In genomic region chr3:146335386-146335785, GRCh38 we compare ENCODE assay signal across 29 cellular contexts.
"Had no signal": no experiment of that assay in that cellular context is flagged by ENCODE, and none has a peak within 500 bp of the region (broad histone marks: within the 10 kb centered on the region; RNA-seq: fewer than 3 reads in every experiment).

No MANE protein-coding gene starts in this region.

- H3K9ac ChIP-seq: neural progenitor cell, parathyroid adenoma had no signal

- H3K79me2 ChIP-seq: parathyroid adenoma had no signal

- H3K36me3 Mint-ChIP-seq: naive thymus-derived CD4-positive, alpha-beta T cell; natural killer cell; neural progenitor cell; stimulated activated effector memory CD8-positive, alpha-beta T cell treated with anti-CD3 and anti-CD28 coated beads, Interleukin-12 subunit alpha, Interleukin-12 subunit beta, amount 100 ng/mL, for 72 hours; stimulated activated naive B cell treated with anti-CD40 and anti-IgM and Interleukin-4, amounts not matched to agents 10 μg/mL and 1 μg/mL and 100 μg/mL, for 72 hours; type B pancreatic cell had no signal

- H2AFZ ChIP-seq: neural progenitor cell, parathyroid adenoma had no signal

- H3K27me3 ChIP-seq: neural progenitor cell, ovary, right lobe of liver, sigmoid colon, stomach, suprapubic skin, thyroid gland, tibial nerve, upper lobe of right lung, uterus had no signal

- H3K27me3 Mint-ChIP-seq: progenitor cell of endocrine pancreas; stimulated activated naive B cell treated with anti-CD40 and anti-IgM and Interleukin-4, amounts not matched to agents 10 μg/mL and 1 μg/mL and 100 μg/mL, for 72 hours; type B pancreatic cell had no signal

- H3K4me2 ChIP-seq: neural progenitor cell had no signal

- H3K27ac ChIP-seq: neural progenitor cell, ovary, parathyroid adenoma, psoas muscle, right lobe of liver, sigmoid colon, stomach, suprapubic skin, thoracic aorta, thyroid gland, tibial nerve, upper lobe of right lung, uterus had no signal

- H3K27ac Mint-ChIP-seq: naive thymus-derived CD4-positive, alpha-beta T cell; natural killer cell; nephron; neural progenitor cell; progenitor cell of endocrine pancreas; stimulated activated effector memory CD8-positive, alpha-beta T cell treated with anti-CD3 and anti-CD28 coated beads, Interleukin-12 subunit alpha, Interleukin-12 subunit beta, amount 100 ng/mL, for 72 hours; stimulated activated naive B cell treated with anti-CD40 and anti-IgM and Interleukin-4, amounts not matched to agents 10 μg/mL and 1 μg/mL and 100 μg/mL, for 72 hours; stimulated activated naive CD8-positive, alpha-beta T cell treated with anti-CD3 and anti-CD28 coated beads, Interleukin-15, Interleukin-2, amounts not matched to agents 100 ng/mL and 50 ng/mL, for 24 hours; type B pancreatic cell had no signal

- H3K36me3 ChIP-seq: neural progenitor cell, ovary, right lobe of liver, sigmoid colon, stomach, suprapubic skin, thoracic aorta, thyroid gland, tibial nerve, upper lobe of right lung, uterus had no signal

- H3K4me3 ChIP-seq: neural progenitor cell, ovary, psoas muscle, right lobe of liver, sigmoid colon, stomach, suprapubic skin, thoracic aorta, thyroid gland, tibial nerve, upper lobe of right lung, uterus had no signal

- H3K9me3 Mint-ChIP-seq: naive thymus-derived CD4-positive, alpha-beta T cell; neural progenitor cell; stimulated activated naive B cell treated with anti-CD40 and anti-IgM and Interleukin-4, amounts not matched to agents 10 μg/mL and 1 μg/mL and 100 μg/mL, for 72 hours; stimulated activated naive CD8-positive, alpha-beta T cell treated with anti-CD3 and anti-CD28 coated beads, Interleukin-15, Interleukin-2, amounts not matched to agents 100 ng/mL and 50 ng/mL, for 24 hours; type B pancreatic cell had no signal

- H3K4me1 ChIP-seq: neural progenitor cell, parathyroid adenoma, psoas muscle, right lobe of liver, sigmoid colon, stomach, suprapubic skin, thyroid gland, tibial nerve, upper lobe of right lung, uterus had no signal

- DNase-seq: naive thymus-derived CD4-positive, alpha-beta T cell; natural killer cell; occipital lobe; ovary; posterior cingulate gyrus; psoas muscle; right cardiac atrium; right lobe of liver; sigmoid colon; stimulated activated CD4-positive, alpha-beta T cell treated with anti-CD3 and anti-CD28 coated beads, Interleukin-15, amount 100 ng/mL, for 24 hours; stimulated activated CD4-positive, alpha-beta T cell treated with anti-CD3 and anti-CD28 coated beads, Interleukin-2, amount 100 ng/mL, for 24 hours; stimulated activated CD4-positive, alpha-beta T cell treated with anti-CD3 and anti-CD28 coated beads, Interleukin-2, amount 100 ng/mL, for 48 hours; stimulated activated CD4-positive, alpha-beta T cell treated with anti-CD3 and anti-CD28 coated beads, Interleukin-4, amount 100 ng/mL, for 24 hours; stimulated activated naive B cell treated with anti-CD40 and anti-IgM and Interleukin-4, amounts not matched to agents 10 μg/mL and 1 μg/mL and 100 μg/mL, for 72 hours; stimulated activated naive CD4-positive, alpha-beta T cell treated with Interleukin-2 at 50 U/mL for 16 hours; stomach; thyroid gland; upper lobe of right lung; uterus had no signal

- H3K9me3 ChIP-seq: ovary, psoas muscle, right lobe of liver, sigmoid colon, stomach, suprapubic skin, thoracic aorta, thyroid gland, tibial nerve, upper lobe of right lung, uterus had no signal

- H3K4me1 Mint-ChIP-seq: naive thymus-derived CD4-positive, alpha-beta T cell; natural killer cell; nephron; neural progenitor cell; stimulated activated effector memory CD8-positive, alpha-beta T cell treated with anti-CD3 and anti-CD28 coated beads, Interleukin-12 subunit alpha, Interleukin-12 subunit beta, amount 100 ng/mL, for 72 hours; stimulated activated naive B cell treated with anti-CD40 and anti-IgM and Interleukin-4, amounts not matched to agents 10 μg/mL and 1 μg/mL and 100 μg/mL, for 72 hours had no signal

- H3K4me3 Mint-ChIP-seq: naive thymus-derived CD4-positive, alpha-beta T cell; natural killer cell; nephron; neural progenitor cell; stimulated activated effector memory CD8-positive, alpha-beta T cell treated with anti-CD3 and anti-CD28 coated beads, Interleukin-12 subunit alpha, Interleukin-12 subunit beta, amount 100 ng/mL, for 72 hours; stimulated activated naive B cell treated with anti-CD40 and anti-IgM and Interleukin-4, amounts not matched to agents 10 μg/mL and 1 μg/mL and 100 μg/mL, for 72 hours; stimulated activated naive CD8-positive, alpha-beta T cell treated with anti-CD3 and anti-CD28 coated beads, Interleukin-15, Interleukin-2, amounts not matched to agents 100 ng/mL and 50 ng/mL, for 24 hours; type B pancreatic cell had no signal
